ENCODE assay signal across 8 cellular contexts in the genomic region with DNA sequence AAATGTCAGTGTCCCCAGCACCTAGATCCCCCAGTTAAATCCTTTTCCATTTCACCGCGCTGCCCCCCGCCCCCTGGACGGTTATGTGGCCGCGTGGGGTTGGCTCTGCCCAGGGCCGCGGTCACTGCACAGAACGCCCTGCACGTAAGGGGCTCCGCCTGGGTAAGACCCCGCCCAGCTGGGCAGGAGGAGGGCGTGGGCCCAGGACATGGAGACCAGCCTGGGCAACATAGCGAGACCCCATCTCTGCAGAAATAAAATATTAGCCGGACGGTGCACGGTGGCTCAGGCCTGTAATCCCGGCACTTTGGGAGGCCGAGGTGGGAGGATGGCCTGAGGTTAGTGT. TPM values are rescaled to one million over a fixed set of nuclear protein-coding genes. Genes with fewer than 3 reads are reported as not detected.
DNase-seq lines count a peak whose midpoint lies in the region; ATAC-seq and TF ChIP-seq lines count a peak whose summit lies in the region.

No MANE protein-coding gene starts in this region.

- peak overlapping the region; percentile 99 for H3K9ac ChIP-seq in OCI-LY3 (ENCODE audit: low read length)

- H3K4me3 ChIP-seq in OCI-LY3 (ENCODE audit: low read length) = peak overlapping the region; percentile 98
- peak overlapping the region; percentile 69 to 100 (median 93) for H3K4me3 ChIP-seq in dorsolateral prefrontal cortex
- H3K4me3 ChIP-seq in mononuclear cell (ENCODE audit: low read length) = peak overlapping the region; percentile 98

- peak; percentile 19 for DNase-seq in A172 (ENCODE audit: low spot score)
- peak in 1 of 10 donors; percentile 36 for DNase-seq in dorsolateral prefrontal cortex
- no peak for DNase-seq in retina
- DNase-seq in dedifferentiated amniotic fluid mesenchymal stem cell (ENCODE audit: extremely low spot score) = no peak

- ATAC-seq in GM18498 (IDR thresholded peaks at IDR 0.05; ENCODE audit: unreplicated experiment) (peak; percentile 30), HG03135 (IDR thresholded peaks at IDR 0.05; ENCODE audit: unreplicated experiment) (no peak)

- TF ChIP-seq CTCF in OCI-LY3 (IDR thresholded peaks at IDR 0.05; ENCODE audit: low read depth, low read length) (no peak), dorsolateral prefrontal cortex (IDR thresholded peaks at IDR 0.05 in 54 of 56, conservative IDR thresholded peaks at IDR 0.05 in 2 of 56; ENCODE audit: low read depth in 1 of 56, partially characterized antibody in 56 of 56) (peak in 1 of 56 donors; percentile 6)

- peaks cover 35% of the 10 kb centered on the region for H3K79me2 ChIP-seq in OCI-LY3 (ENCODE audit: low read length)

- H4K20me1 ChIP-seq in OCI-LY3 (ENCODE audit: insufficient read depth, low read length) = no peaks in the 10 kb centered on the region

- no peaks in the 10 kb centered on the region for H3K36me3 ChIP-seq in OCI-LY3 (replicated peaks; ENCODE audit: low read depth, low read length)

- H3K27ac ChIP-seq in OCI-LY3 (ENCODE audit: low read length) (peak overlapping the region; percentile 66), dorsolateral prefrontal cortex (peak overlapping the region; percentile 86 to 100 (median 99))

- H3K4me1 ChIP-seq in OCI-LY3 (ENCODE audit: low read length) (peaks cover 6% of the 10 kb centered on the region; the same call in 1 of the 2 replicates), mononuclear cell (ENCODE audit: insufficient read depth, low read length) (peaks cover 35% of the 10 kb centered on the region)

- no peak overlapping the region for H2AFZ ChIP-seq in OCI-LY3 (ENCODE audit: low read depth, low read length)

- no peaks in the 10 kb centered on the region for H3K27me3 ChIP-seq in OCI-LY3 (ENCODE audit: low read depth, low read length)
- H3K27me3 ChIP-seq in dorsolateral prefrontal cortex = no peaks in the 10 kb centered on the region
- no peaks in the 10 kb centered on the region for H3K27me3 ChIP-seq in mononuclear cell (ENCODE audit: insufficient read depth, low read length)

- intact Hi-C loops in dorsolateral prefrontal cortex (cut with DNase I) = no loop called here

- no peaks in the 10 kb centered on the region for H3K9me3 ChIP-seq in OCI-LY3 (ENCODE audit: insufficient read depth, low read length)
- H3K9me3 ChIP-seq in mononuclear cell (ENCODE audit: low read depth, low read length) = no peaks in the 10 kb centered on the region

- peak overlapping the region; percentile 58 for H3K4me2 ChIP-seq in OCI-LY3 (ENCODE audit: low read length)

RNA-seq across cellular contexts. Expression of gene ZFAND2A, which starts 0.6 kb away (rescaled TPM):
- total RNA-seq in A172 (2014; rRNA removed; shearing (Covaris generic)) = 57.3 and 70.3 TPM in 2 replicates
- 100 to 1,000 TPM in 3 of 120 experiments, 10 to 100 TPM in 117; 29.9 to 140 (median 46.0) TPM for total RNA-seq in dorsolateral prefrontal cortex
- total RNA-seq in mononuclear cell = 66.2 TPM
